In genomic region chr6:169244684-169245383, GRCh38 we compare ENCODE assay signal across 22 cellular contexts. TPM values are rescaled to one million over a fixed set of nuclear protein-coding genes. Genes with fewer than 3 reads are reported as not detected.
DNase-seq lines count a peak whose midpoint lies in the region; FAIRE-seq and TF ChIP-seq lines count a peak whose summit lies in the region.
"Had no signal": no experiment of that assay in that cellular context is flagged by ENCODE, and none has a peak within 500 bp of the region (broad histone marks: within the 10 kb centered on the region; RNA-seq: fewer than 3 reads in every experiment).

No MANE protein-coding gene starts in this region.

- H3K4me1 Mint-ChIP-seq in chondrocyte (ENCODE audit: low read depth), result peaks cover 54% of the 10 kb centered on the region
- H3K4me1 Mint-ChIP-seq: CD14-positive monocyte, IgD-negative memory B cell had no signal

- H3K4me3 ChIP-seq in kidney (ENCODE audit: low read length in 2 of 2) (no peak overlapping the region), osteoblast (ENCODE audit: insufficient read depth, low read length) (no peak overlapping the region), transverse colon (no peak overlapping the region), A673 (ENCODE audit: low read depth, low read length, poor library complexity, severe bottlenecking) (no peak overlapping the region)
- H3K4me3 ChIP-seq: HAP-1 had no signal

- FAIRE-seq in kidney (lab: Jason Lieb, UNC), result no peak
- FAIRE-seq: A204.1, D721Med, G401.6, GM12891, H1 had no signal

- peaks cover 74% of the 10 kb centered on the region for H3K36me3 Mint-ChIP-seq in chondrocyte (ENCODE audit: low read depth)
- H3K36me3 Mint-ChIP-seq: CD14-positive monocyte; CD8-positive, alpha-beta T cell; IgD-negative memory B cell had no signal

- H3K27ac ChIP-seq in kidney (ENCODE audit: low read depth in 2 of 2, low read length in 2 of 2) (no peak overlapping the region), osteoblast (ENCODE audit: low read depth, low read length) (peak overlapping the region; percentile 33), substantia nigra (ENCODE audit: low read depth, low read length, poor library complexity, severe bottlenecking) (peak overlapping the region; percentile 7), transverse colon (no peak overlapping the region), A673 (ENCODE audit: low read depth, low read length, poor library complexity, severe bottlenecking) (no peak overlapping the region)

- CTCF ChIA-PET in A673 (lab: Charles Lee), result no interaction called here

- no peak for TF ChIP-seq POLR2A in transverse colon (IDR thresholded peaks at IDR 0.05)

- H3K4me2 ChIP-seq in osteoblast (ENCODE audit: insufficient read depth, low read length), result no peak overlapping the region

- H3K4me3 Mint-ChIP-seq in chondrocyte (ENCODE audit: unreplicated experiment), result no peak overlapping the region
- H3K4me3 Mint-ChIP-seq: CD14-positive monocyte; CD8-positive, alpha-beta T cell; IgD-negative memory B cell had no signal

- H2AFZ ChIP-seq in osteoblast (ENCODE audit: low read length), result no peak overlapping the region

- H3K27me3 ChIP-seq in osteoblast (ENCODE audit: insufficient read depth, low read length) (no peaks in the 10 kb centered on the region), transverse colon (no peaks in the 10 kb centered on the region), A673 (replicated peaks; ENCODE audit: insufficient read depth, low read depth, low read length, poor library complexity) (no peaks in the 10 kb centered on the region)

- H3K4me1 ChIP-seq in kidney (ENCODE audit: control insufficient read depth in 1 of 2, insufficient read depth in 1 of 2, low read depth in 1 of 2, low read length in 2 of 2) (no peaks in the 10 kb centered on the region), osteoblast (ENCODE audit: insufficient read depth, low read length) (peaks cover 9% of the 10 kb centered on the region), transverse colon (no peaks in the 10 kb centered on the region), A673 (ENCODE audit: insufficient read depth, low read length, poor library complexity, severe bottlenecking) (no peaks in the 10 kb centered on the region)
- H3K4me1 ChIP-seq: HAP-1 had no signal

- peaks cover 50% of the 10 kb centered on the region for H3K79me2 ChIP-seq in osteoblast (ENCODE audit: insufficient read depth, low read length)

- 67 to 91% methylated on average over 1 to 15 of the region's 15 CpGs for WGBS in transverse colon (ENCODE audit: low coverage in 1 of 2), 2 donors

- POLR2A ChIA-PET in A673 (lab: Charles Lee; ENCODE audit: low non-redundant PET), result no interaction called here

- no peak for DNase-seq in chondrocyte (ENCODE audit: low spot score)
- peak; percentile 42 for DNase-seq in kidney
- DNase-seq in osteoblast (ENCODE audit: insufficient read length, low spot score, missing footprints), result peak; percentile 72
- DNase-seq in substantia nigra (lab: John Stamatoyannopoulos, UW), result no peak
- no peak for DNase-seq in NCI-H2196 treated with DMSO at 0.1 percent for 48 hours (lab: John Stamatoyannopoulos, UW; ENCODE audit: unreplicated experiment)
- DNase-seq in transverse colon, result no peak
- DNase-seq in A673 (ENCODE audit: low spot score), result no peak
- no peak for DNase-seq in amygdala (lab: John Stamatoyannopoulos, UW)
- DNase-seq: CD8-positive, alpha-beta T cell; COR-L47; DMS153; DMS79 treated with DMSO at 0.1 percent for 48 hours; EL had no signal

- H3K27ac Mint-ChIP-seq in chondrocyte (ENCODE audit: unreplicated experiment), result peak overlapping the region; percentile 70
- H3K27ac Mint-ChIP-seq: CD8-positive, alpha-beta T cell; IgD-negative memory B cell had no signal

- no peak overlapping the region for H3K9ac ChIP-seq in kidney (ENCODE audit: low read length in 2 of 2)

- no TSS peak for BruUV-seq in A673 (replicated peaks; lab: Mats Ljungman, UMichigan)

- no peaks in the 10 kb centered on the region for H3K9me3 Mint-ChIP-seq in chondrocyte (ENCODE audit: low read depth)
- H3K9me3 Mint-ChIP-seq: CD8-positive, alpha-beta T cell had no signal

- TF ChIP-seq CTCF in chondrocyte (IDR thresholded peaks at IDR 0.05), result no peak
- no peak for TF ChIP-seq CTCF in kidney (IDR thresholded peaks at IDR 0.05; ENCODE audit: borderline replicate concordance, extremely low read depth, insufficient read depth)
- no peak for TF ChIP-seq CTCF in osteoblast (IDR thresholded peaks at IDR 0.05; ENCODE audit: extremely low read depth, low read depth, low read length)
- TF ChIP-seq CTCF in transverse colon (IDR thresholded peaks at IDR 0.05), result no peak
- no peak for TF ChIP-seq CTCF in A673 (conservative IDR thresholded peaks at IDR 0.05; ENCODE audit: low read depth, low read length)

- in situ Hi-C loops in transverse colon (cut with MboI; ENCODE audit: low pct_ligation_motif_present in 1 of 4, low pct_unique_long_range_greater_than_20kb in 1 of 4, low sequenced_read_pairs in 3 of 4), result no loop called here

- H3K27me3 Mint-ChIP-seq in chondrocyte (ENCODE audit: low read depth), result no peaks in the 10 kb centered on the region

- no peaks in the 10 kb centered on the region for H3K36me3 ChIP-seq in kidney (ENCODE audit: control insufficient read depth in 1 of 2, insufficient read depth in 2 of 2, low read length in 2 of 2)
- peaks cover 86% of the 10 kb centered on the region for H3K36me3 ChIP-seq in osteoblast (ENCODE audit: insufficient read depth, low read length)
- no peaks in the 10 kb centered on the region for H3K36me3 ChIP-seq in transverse colon
- no peaks in the 10 kb centered on the region for H3K36me3 ChIP-seq in A673 (ENCODE audit: insufficient read depth, low read length, poor library complexity, severe bottlenecking)
- H3K36me3 ChIP-seq: HAP-1 had no signal

- H3K9me3 ChIP-seq in kidney (ENCODE audit: control insufficient read depth in 1 of 2, low read length in 2 of 2) (no peaks in the 10 kb centered on the region), osteoblast (ENCODE audit: low read depth, low read length) (no peaks in the 10 kb centered on the region), transverse colon (no peaks in the 10 kb centered on the region), A673 (ENCODE audit: low read depth, low read length, poor library complexity, severe bottlenecking) (no peaks in the 10 kb centered on the region)
- H3K9me3 ChIP-seq: HAP-1 had no signal

- intact Hi-C loops in kidney (cut with DNase I) (no loop called here), transverse colon (cut with DNase I; ENCODE audit: low total_unique reads) (no loop called here), A673 (cut with micrococcal nuclease; ENCODE audit: unreplicated experiment) (no loop called here)

- H4K20me1 ChIP-seq in osteoblast (ENCODE audit: insufficient read depth, low read length), result peaks cover 52% of the 10 kb centered on the region

- TF ChIP-seq EP300 in transverse colon (IDR thresholded peaks at IDR 0.05; ENCODE audit: low read depth), result no peak

RNA-seq across cellular contexts. Expression of gene THBS2, which starts 8.8 kb away (rescaled TPM):
- 1,244 to 1,906 TPM (median 1,285 TPM) in 3 replicates for total RNA-seq in chondrocyte
- 33.4 TPM for total RNA-seq in kidney
- polyA plus RNA-seq in kidney (ENCODE audit: insufficient read depth, low read depth, low replicate concordance), result 2.7 TPM
- total RNA-seq in osteoblast, result 1,102 and 1,498 TPM in 2 replicates
- 10 to 100 TPM; 11.5 to 25.5 (median 18.1) TPM for total RNA-seq in transverse colon
- 0.13 and 0.66 TPM in 2 replicates for total RNA-seq in A673 (2021)
- total RNA-seq: CD8-positive, alpha-beta T cell; HT-29 had no signal

Comparison
In these comparisons a context has a peak if more than half of its experiments do, and no peak if none do; other contexts are left out.
1. DNase-seq: peak in kidney (single experiment) and osteoblast (single experiment); none in chondrocyte (single experiment), substantia nigra (0 of 49), NCI-H2196 treated with DMSO at 0.1 percent for 48 hours (single experiment), transverse colon (single experiment), A673 (single experiment) and amygdala (0 of 56).
2. H3K27ac ChIP-seq: peak in osteoblast (single experiment) and substantia nigra (single experiment); none in kidney (0 of 2), transverse colon (0 of 4) and A673 (single experiment).
3. RNA of gene THBS2, which starts 8.8 kb away (total RNA-seq): 1,102 to 1,498 TPM in osteoblast and 1,244 to 1,906 TPM in chondrocyte; 33.4 TPM in kidney (single experiment), 11.5 to 25.5 TPM in transverse colon and 0.13 to 0.66 TPM in A673; every median in the first group is over 10 times any median in the second.